In genomic region chr7:92178928-92179373, GRCh38 we compare ENCODE assay signal across 8 cellular contexts. TPM values are rescaled to one million over a fixed set of nuclear protein-coding genes. Genes with fewer than 3 reads are reported as not detected.
DNase-seq lines count a peak whose midpoint lies in the region; ATAC-seq, FAIRE-seq and TF ChIP-seq lines count a peak whose summit lies in the region.

Gene LRRD1, minus strand, starts transcription at chr7:92179142. Its CDS starts 13,940 bp downstream, at chr7:92165202.

- peak; percentile 8 for TF ChIP-seq POLR2A in esophagus muscularis mucosa (IDR thresholded peaks at IDR 0.05; ENCODE audit: low read depth)

- H3K36me3 Mint-ChIP-seq in activated T-cell treated with anti-CD3 and anti-CD28 coated beads, Interleukin-2, amount 50 U/mL, for 4 hours (ENCODE audit: insufficient read depth) = no peaks in the 10 kb centered on the region

- H3K4me1 Mint-ChIP-seq in activated T-cell treated with anti-CD3 and anti-CD28 coated beads, Interleukin-2, amount 50 U/mL, for 4 hours (ENCODE audit: low read depth) = peaks cover 7% of the 10 kb centered on the region

- peaks cover 16% of the 10 kb centered on the region for H3K27me3 Mint-ChIP-seq in activated T-cell treated with anti-CD3 and anti-CD28 coated beads, Interleukin-2, amount 50 U/mL, for 4 hours (ENCODE audit: low read depth)

- DNase-seq in BE2C = peak; percentile 87
- DNase-seq in GM19239 (ENCODE audit: insufficient read length, low spot score) = peak; percentile 80
- peak; percentile 87 for DNase-seq in NT2/D1 (ENCODE audit: low read depth, low spot score)
- peak; percentile 90 for DNase-seq in activated T-cell treated with anti-CD3 and anti-CD28 coated beads, Interleukin-2, amount 50 U/mL, for 4 hours
- peak; percentile 94 for DNase-seq in esophagus muscularis mucosa (ENCODE audit: extremely low spot score)
- DNase-seq in stimulated activated CD8-positive, alpha-beta memory T cell treated with anti-CD3 and anti-CD28 coated beads, Interleukin-4, amount 100 ng/mL, for 48 hours = peak; percentile 97

- intact Hi-C loops in esophagus muscularis mucosa (cut with DNase I) = no loop called here

- H3K4me3 Mint-ChIP-seq in activated T-cell treated with anti-CD3 and anti-CD28 coated beads, Interleukin-2, amount 50 U/mL, for 4 hours = peak within 1 kb of the TSS; percentile 75

- TF ChIP-seq EP300 in esophagus muscularis mucosa (IDR thresholded peaks at IDR 0.05) = no peak

- peaks cover 7% of the 10 kb centered on the region for H3K9me3 Mint-ChIP-seq in activated T-cell treated with anti-CD3 and anti-CD28 coated beads, Interleukin-2, amount 50 U/mL, for 4 hours

- TF ChIP-seq CTCF in BE2C (IDR thresholded peaks at IDR 0.05; ENCODE audit: low read depth, low read length) (peak; percentile 87), esophagus muscularis mucosa (IDR thresholded peaks at IDR 0.05) (peak in 2 of 3 experiments; percentile 86 to 94)

- peak; percentile 92 for FAIRE-seq in GM19239 (lab: Jason Lieb, UNC)

- H3K27ac ChIP-seq in esophagus muscularis mucosa (replicated peaks in 1 of 4) (peak within 1 kb of the TSS; percentile 76 to 82 (median 78)), muscle layer of colon (ENCODE audit: low read depth, low read length) (peak within 1 kb of the TSS; percentile 63)

- H3K9me3 ChIP-seq in BE2C (no peaks in the 10 kb centered on the region), NT2/D1 (ENCODE audit: insufficient read depth, low read length) (no peaks in the 10 kb centered on the region), esophagus muscularis mucosa (no peaks in the 10 kb centered on the region), muscle layer of colon (ENCODE audit: low read length) (no peaks in the 10 kb centered on the region)

- ATAC-seq in HG03439 (IDR thresholded peaks at IDR 0.05; ENCODE audit: unreplicated experiment) = peak; percentile 100
- ATAC-seq in activated T-cell treated with anti-CD3 and anti-CD28 coated beads, Interleukin-2, amount 50 U/mL, for 4 hours = peak; percentile 99 to 100

- H3K4me1 ChIP-seq in BE2C (no peaks in the 10 kb centered on the region), NT2/D1 (ENCODE audit: insufficient read depth, insufficient read length) (no peaks in the 10 kb centered on the region), esophagus muscularis mucosa (peaks cover 8 to 14% (median 10%) of the 10 kb centered on the region in 4 donors), muscle layer of colon (ENCODE audit: insufficient read depth, low read length) (peaks cover 5% of the 10 kb centered on the region)

- H3K9ac ChIP-seq in NT2/D1 (ENCODE audit: insufficient read length, low read depth) = peak within 1 kb of the TSS; percentile 46
- peak within 1 kb of the TSS; percentile 76 for H3K9ac ChIP-seq in muscle layer of colon (ENCODE audit: low read length)

- no peaks in the 10 kb centered on the region for H3K27me3 ChIP-seq in BE2C
- H3K27me3 ChIP-seq in NT2/D1 (ENCODE audit: insufficient read depth, insufficient read length) = peaks cover 6% of the 10 kb centered on the region
- H3K27me3 ChIP-seq in esophagus muscularis mucosa = no peaks in the 10 kb centered on the region
- no peaks in the 10 kb centered on the region for H3K27me3 ChIP-seq in muscle layer of colon (ENCODE audit: control insufficient read depth in 1 of 2, insufficient read depth in 2 of 2, low read length in 2 of 2)

- 3% methylated on average over 15 of the region's 39 CpGs for WGBS in esophagus muscularis mucosa

- H3K4me3 ChIP-seq in BE2C (ENCODE audit: low read depth, low read length) = peak within 1 kb of the TSS; percentile 69
- peak within 1 kb of the TSS; percentile 49 for H3K4me3 ChIP-seq in NT2/D1 (ENCODE audit: insufficient read length, low read depth)
- H3K4me3 ChIP-seq in esophagus muscularis mucosa = peak within 1 kb of the TSS; percentile 52 to 66 (median 63)
- H3K4me3 ChIP-seq in muscle layer of colon (ENCODE audit: low read depth in 1 of 2, low read length in 2 of 2) = peak within 1 kb of the TSS; percentile 41 to 79

- H3K36me3 ChIP-seq in BE2C (no peaks in the 10 kb centered on the region), NT2/D1 (ENCODE audit: insufficient read depth, insufficient read length, low read length) (no peaks in the 10 kb centered on the region), esophagus muscularis mucosa (no peaks in the 10 kb centered on the region), muscle layer of colon (ENCODE audit: insufficient read depth, low read length) (no peaks in the 10 kb centered on the region)

RNA-seq across cellular contexts. Expression of gene LRRD1, which starts in this region (rescaled TPM):
- not detected for polyA plus RNA-seq in BE2C (2012; ENCODE audit: insufficient read depth, insufficient read length, low read depth)
- not detected for total RNA-seq in activated T-cell treated with anti-CD3 and anti-CD28 coated beads, Interleukin-2, amount 50 U/mL, for 4 hours
- total RNA-seq in esophagus muscularis mucosa = under 1 TPM in 1 of 4 donors, not detected in 3; 0.19 TPM

Comparison
In these comparisons a context has a peak if more than half of its experiments do, and no peak if none do; other contexts are left out.
1. Peak in every context shown above with its lines: DNase-seq, ATAC-seq, H3K4me3 ChIP-seq and H3K27ac ChIP-seq.
2. Peak in DNase-seq and ATAC-seq in activated T-cell treated with anti-CD3 and anti-CD28 coated beads, Interleukin-2, amount 50 U/mL, for 4 hours; RNA of the gene not detected or under 1 TPM.
3. Peak in DNase-seq, H3K4me3 ChIP-seq and H3K27ac ChIP-seq in esophagus muscularis mucosa; RNA of the gene not detected or under 1 TPM.